In genomic region chr6:34571388-34571787, GRCh38 we compare ENCODE assay signal across 1 cellular context.
TF ChIP-seq lines count a peak whose summit lies in the region.

No MANE protein-coding gene starts in this region.

TF ChIP-seq in K562, 482 proteins besides CTCF, POLR2A, EP300 and RAD21:
- TF ChIP-seq ZNF639 (CRISPR knock-in tag; conservative IDR thresholded peaks at IDR 0.05 in 1 of 2, IDR thresholded peaks at IDR 0.05 in 1 of 2) (no peak), ZNF124 (CRISPR knock-in tag; IDR thresholded peaks at IDR 0.05) (no peak), MLX (CRISPR knock-in tag; conservative IDR thresholded peaks at IDR 0.05) (no peak), ZFX (CRISPR knock-in tag; IDR thresholded peaks at IDR 0.05) (no peak), ZNF699 (CRISPR knock-in tag; IDR thresholded peaks at IDR 0.05; ENCODE audit: insufficient replicate concordance) (no peak), ZNF830 (CRISPR knock-in tag; IDR thresholded peaks at IDR 0.05) (no peak), ZFP91 (CRISPR knock-in tag; IDR thresholded peaks at IDR 0.05) (no peak), TAF15 (IDR thresholded peaks at IDR 0.05; ENCODE audit: low read depth, low read length) (no peak), NFE2 (IDR thresholded peaks at IDR 0.05; ENCODE audit: low read depth) (no peak), ZNF197 (CRISPR knock-in tag; IDR thresholded peaks at IDR 0.05; ENCODE audit: low read depth) (no peak)
